Comparison of ENCODE assay signal across 9 cellular contexts in the genomic region with DNA sequence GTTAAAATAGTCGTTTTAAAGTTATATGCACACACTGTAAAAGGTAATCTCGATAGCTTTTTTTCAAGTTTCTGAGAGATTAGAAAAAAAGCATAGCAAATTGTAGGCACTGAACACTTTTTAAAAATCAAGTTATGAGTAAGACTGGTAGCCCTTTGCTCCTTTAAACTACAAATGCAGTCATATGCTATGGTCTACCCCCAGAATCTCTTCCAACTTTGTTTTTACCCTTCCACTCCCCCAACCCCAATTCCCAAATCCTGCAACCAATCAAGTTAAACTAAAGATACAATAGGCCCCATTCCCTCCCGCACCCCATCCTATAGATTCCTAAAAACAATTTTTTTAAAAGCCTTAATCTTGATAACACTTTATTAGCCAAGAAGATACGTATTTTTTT. TPM values are rescaled to one million over a fixed set of nuclear protein-coding genes. Genes with fewer than 3 reads are reported as not detected.
DNase-seq lines count a peak whose midpoint lies in the region; ATAC-seq and TF ChIP-seq lines count a peak whose summit lies in the region.
"Had no signal": no experiment of that assay in that cellular context is flagged by ENCODE, and none has a peak within 500 bp of the region (broad histone marks: within the 10 kb centered on the region; RNA-seq: fewer than 3 reads in every experiment).

No MANE protein-coding gene starts in this region.

- ATAC-seq in heart left ventricle (no peak), Right ventricle myocardium inferior (no peak)

- H2AFZ ChIP-seq in MM.1S (ENCODE audit: low read length) = no peak overlapping the region

- no peaks in the 10 kb centered on the region for H3K9me3 Mint-ChIP-seq in dendritic cell treated with granulocyte-macrophage colony-stimulating factor and Interleukin-4, amounts not matched to agents 40 ng/mL and 50 ng/mL, for 4 days

- H3K4me2 ChIP-seq in MM.1S (ENCODE audit: low read depth, low read length) = no peak overlapping the region

- H4K20me1 ChIP-seq in MM.1S (ENCODE audit: insufficient read depth, low read length) = no peaks in the 10 kb centered on the region

- H3K27me3 ChIP-seq in heart left ventricle (no peaks in the 10 kb centered on the region), mucosa of rectum (ENCODE audit: control insufficient read depth in 2 of 2, insufficient read depth in 2 of 2, low read length in 2 of 2) (no peaks in the 10 kb centered on the region), vagina (no peaks in the 10 kb centered on the region), MM.1S (replicated peaks; ENCODE audit: insufficient read depth, low read length) (no peaks in the 10 kb centered on the region)

- H3K4me3 ChIP-seq in heart left ventricle = peak overlapping the region in 11 of 12 donors; percentile 61 to 94 (median 75)
- H3K4me3 ChIP-seq in mucosa of rectum (ENCODE audit: low read length in 2 of 2) = peak overlapping the region; percentile 92 to 93
- peak overlapping the region; percentile 73 to 88 for H3K4me3 ChIP-seq in vagina
- H3K4me3 ChIP-seq in MM.1S (ENCODE audit: low read length) = no peak overlapping the region

- H3K36me3 ChIP-seq in heart left ventricle (no peaks in the 10 kb centered on the region), mucosa of rectum (ENCODE audit: control insufficient read depth in 2 of 2, insufficient read depth in 2 of 2, low read length in 2 of 2) (no peaks in the 10 kb centered on the region), vagina (no peaks in the 10 kb centered on the region), MM.1S (replicated peaks; ENCODE audit: insufficient read depth, low read length) (no peaks in the 10 kb centered on the region)

- H3K9me2 ChIP-seq in MM.1S (replicated peaks; ENCODE audit: insufficient read depth, low read length) = no peaks in the 10 kb centered on the region

- H3K9ac ChIP-seq in mucosa of rectum (ENCODE audit: low read depth in 1 of 2, low read length in 2 of 2) (peak overlapping the region; percentile 96 to 99), MM.1S (ENCODE audit: low read length) (no peak overlapping the region)

- no peaks in the 10 kb centered on the region for H3K9me3 ChIP-seq in heart left ventricle
- H3K9me3 ChIP-seq in mucosa of rectum (ENCODE audit: control insufficient read depth in 2 of 2, low read length in 2 of 2) = no peaks in the 10 kb centered on the region
- H3K9me3 ChIP-seq in vagina = no peaks in the 10 kb centered on the region
- no peaks in the 10 kb centered on the region for H3K9me3 ChIP-seq in MM.1S (replicated peaks; ENCODE audit: insufficient read depth, low read length)

- H3K79me2 ChIP-seq in MM.1S (ENCODE audit: low read length) = peaks cover 13% of the 10 kb centered on the region

- TF ChIP-seq CTCF in heart left ventricle (IDR thresholded peaks at IDR 0.05) = no peak
- no peak for TF ChIP-seq CTCF in vagina (IDR thresholded peaks at IDR 0.05)
- TF ChIP-seq CTCF in MM.1S (IDR thresholded peaks at IDR 0.05; ENCODE audit: low read length) = no peak

- H3K4me1 Mint-ChIP-seq in dendritic cell treated with granulocyte-macrophage colony-stimulating factor and Interleukin-4, amounts not matched to agents 40 ng/mL and 50 ng/mL, for 4 days (ENCODE audit: low read depth) = peaks cover 36% of the 10 kb centered on the region

- 11 to 12% (median 11%) methylated on average over 4 of the region's 4 CpGs for WGBS in heart left ventricle, 4 donors

- H3F3A ChIP-seq in MM.1S (ENCODE audit: insufficient read depth, low read length) = peaks cover 21% of the 10 kb centered on the region

- H3K36me3 Mint-ChIP-seq in dendritic cell treated with granulocyte-macrophage colony-stimulating factor and Interleukin-4, amounts not matched to agents 40 ng/mL and 50 ng/mL, for 4 days (ENCODE audit: low read depth) = peaks cover 28% of the 10 kb centered on the region

- intact Hi-C loops in heart left ventricle (cut with DNase I) (loop anchor here in 7 of 10 donors (2.0 to 10.0 kb wide), 8 partner anchors 95 to 182 kb away; partner anchors contain the start of genes MARCHF7 (in 3 of the 7) and CD302 (in 2 of the 7)), Right ventricle myocardium inferior (cut with DNase I) (loop anchor here (10.0 kb wide), 1 partner anchor 332 kb away; the partner anchor contains the start of gene WDSUB1), vagina (cut with DNase I) (no loop called here)
- intact Hi-C loops in dendritic cell treated with granulocyte-macrophage colony-stimulating factor and Interleukin-4, amounts not matched to agents 40 ng/mL and 50 ng/mL, for 4 days (cut with micrococcal nuclease) = loop anchor here (10.0 kb wide), 1 partner anchor 52 kb away; no protein-coding TSS in a partner anchor

- H3K4me3 Mint-ChIP-seq in dendritic cell treated with granulocyte-macrophage colony-stimulating factor and Interleukin-4, amounts not matched to agents 40 ng/mL and 50 ng/mL, for 4 days = peak overlapping the region; percentile 91

- TF ChIP-seq POLR2A in heart left ventricle (IDR thresholded peaks at IDR 0.05) (no peak), vagina (IDR thresholded peaks at IDR 0.05) (no peak)

- no peak for DNase-seq in heart left ventricle
- no peak for DNase-seq in Right ventricle myocardium inferior (ENCODE audit: missing footprints)
- no peak for DNase-seq in vagina (ENCODE audit: extremely low spot score in 2 of 2)
- no peak for DNase-seq in kidney glomerular epithelial cell (lab: John Stamatoyannopoulos, UW)
- no peak for DNase-seq in SIG-M5 treated with dmso at 0.1 percent for 504 hours (lab: John Stamatoyannopoulos, UW; ENCODE audit: unreplicated experiment)
- DNase-seq in MM.1S = no peak
- DNase-seq: activated CD4-positive, alpha-beta T cell treated with anti-CD3 and anti-CD28 coated beads, Interleukin-2, amount 50 U/mL, for 1 hour had no signal

- H3K27me3 Mint-ChIP-seq in dendritic cell treated with granulocyte-macrophage colony-stimulating factor and Interleukin-4, amounts not matched to agents 40 ng/mL and 50 ng/mL, for 4 days = no peaks in the 10 kb centered on the region

- peak overlapping the region; percentile 100 for H3K27ac Mint-ChIP-seq in dendritic cell treated with granulocyte-macrophage colony-stimulating factor and Interleukin-4, amounts not matched to agents 40 ng/mL and 50 ng/mL, for 4 days

- H3K27ac ChIP-seq in heart left ventricle (peak overlapping the region; percentile 94 to 99 (median 98)), mucosa of rectum (ENCODE audit: low read depth in 2 of 2, low read length in 2 of 2) (peak overlapping the region in 1 of 2 donors; percentile 99), vagina (peak overlapping the region; percentile 99), MM.1S (ENCODE audit: low read length) (no peak overlapping the region)

- H3K4me1 ChIP-seq in heart left ventricle = peaks cover 0 to 40% (median 18%) of the 10 kb centered on the region in 12 donors
- peaks cover 7 to 26% of the 10 kb centered on the region in 2 donors for H3K4me1 ChIP-seq in mucosa of rectum (ENCODE audit: control insufficient read depth in 2 of 2, insufficient read depth in 2 of 2, low read length in 2 of 2)
- H3K4me1 ChIP-seq in vagina = peaks cover 30% of the 10 kb centered on the region
- peaks cover 3% of the 10 kb centered on the region; the same call in 1 of the 2 replicates for H3K4me1 ChIP-seq in MM.1S (ENCODE audit: low read length)

RNA-seq across cellular contexts. Expression of gene BAZ2B, which starts 0.7 kb away (rescaled TPM):
- 10 to 100 TPM; 28.2 to 56.5 (median 46.0) TPM for total RNA-seq in heart left ventricle
- polyA plus RNA-seq in heart left ventricle = 10 to 100 TPM; 15.3 to 22.6 TPM
- 35.3 TPM for total RNA-seq in Right ventricle myocardium inferior
- 90.6 TPM for total RNA-seq in vagina
